ENCODE assay signal across 8 cellular contexts in genomic region chr3:157606392-157607197, GRCh38.
DNase-seq lines count a peak whose midpoint lies in the region; ATAC-seq and TF ChIP-seq lines count a peak whose summit lies in the region.

No MANE protein-coding gene starts in this region.

- no peaks in the 10 kb centered on the region for H3K27me3 ChIP-seq in uterus

- H3K4me3 ChIP-seq in uterus, result no peak overlapping the region

- no peak overlapping the region for H3K27ac ChIP-seq in uterus

- DNase-seq in ELR (ENCODE audit: low read depth) (peak; percentile 85), HUDEP-2 (lab: John Stamatoyannopoulos, UW; ENCODE audit: unreplicated experiment in 76 of 76) (peak in 49 of 76 experiments; percentile 3 to 64 (median 20)), SHP77 (lab: John Stamatoyannopoulos, UW) (peak; percentile 54 to 67), globus pallidus (ENCODE audit: low spot score) (peak; percentile 54), posterior cingulate gyrus (peak; percentile 28 to 93 (median 66)), uterus (peak; percentile 20 to 51)
- DNase-seq in activated effector memory CD4-positive, alpha-beta T cell treated with anti-CD3 and anti-CD28 coated beads, Interleukin-2, amount 50 U/mL, for 16 hours, result peak; percentile 83

- no peaks in the 10 kb centered on the region for H3K4me1 ChIP-seq in uterus

- TF ChIP-seq POLR2A in uterus (IDR thresholded peaks at IDR 0.05), result no peak

- peak; percentile 93 for ATAC-seq in GM21529 (IDR thresholded peaks at IDR 0.05; ENCODE audit: unreplicated experiment)

- H3K36me3 ChIP-seq in uterus, result no peaks in the 10 kb centered on the region

- TF ChIP-seq CTCF in uterus (IDR thresholded peaks at IDR 0.05), result peak; percentile 26 to 56 (median 44)

- no peaks in the 10 kb centered on the region for H3K9me3 ChIP-seq in uterus

- intact Hi-C loops in posterior cingulate gyrus (cut with DNase I), result no loop called here
- intact Hi-C loops in uterus (cut with DNase I; ENCODE audit: low total_unique reads), result no loop called here

Comparison
In these comparisons a context has a peak if more than half of its experiments do, and no peak if none do; other contexts are left out.
1. DNase-seq: peak in every context shown above with its lines; median percentile 85 in ELR; 83 in activated effector memory CD4-positive, alpha-beta T cell treated with anti-CD3 and anti-CD28 coated beads, Interleukin-2, amount 50 U/mL, for 16 hours; 66 in posterior cingulate gyrus; 60 in SHP77; 54 in globus pallidus; 36 in uterus; 20 in HUDEP-2.